Comparison of ENCODE assay signal across 24 cellular contexts in genomic region chr7:13097508-13097907, GRCh38.
"Had no signal": no experiment of that assay in that cellular context is flagged by ENCODE, and none has a peak within 500 bp of the region (broad histone marks: within the 10 kb centered on the region; RNA-seq: fewer than 3 reads in every experiment).

No MANE protein-coding gene starts in this region.

- H3K9me3 Mint-ChIP-seq: activated CD4-positive, alpha-beta T cell treated with anti-CD3 and anti-CD28 coated beads, Interleukin-2, amount 10 ng/mL, durations not matched to agents 24 days and 14 days; activated CD8-positive, alpha-beta T cell treated with anti-CD3 and anti-CD28 coated beads for 36 hours; activated naive CD4-positive, alpha-beta T cell treated with anti-CD3 and anti-CD28 coated beads, Interleukin-2, amount 10 ng/mL, durations not matched to agents 7 days and 5 days; activated naive CD8-positive, alpha-beta T cell treated with anti-CD3 and anti-CD28 coated beads, Interleukin-2, amount 50 U/mL, for 24 hours; mesothelial cell of epicardium; natural killer cell treated with Interleukin-12 subunit alpha and Interleukin-12 subunit beta and Interleukin-15 and Interleukin-18, amount 100 ng/mL, for 72 hours had no signal

- ATAC-seq: activated CD8-positive, alpha-beta T cell treated with anti-CD3 and anti-CD28 coated beads for 36 hours; activated naive CD8-positive, alpha-beta T cell treated with anti-CD3 and anti-CD28 coated beads, Interleukin-2, amount 50 U/mL, for 24 hours; left cardiac atrium; natural killer cell treated with Interleukin-12 subunit alpha and Interleukin-12 subunit beta and Interleukin-15 and Interleukin-18, amount 100 ng/mL, for 72 hours had no signal

- H3K4me1 ChIP-seq: tibial artery had no signal

- H3K27me3 ChIP-seq: hepatocyte, tibial artery had no signal

- H3K9me3 ChIP-seq: tibial artery had no signal

- FAIRE-seq: astrocyte, bronchial epithelial cell, islet of Langerhans, urothelium cell line had no signal

- H3K4me2 ChIP-seq: hepatocyte had no signal

- H3K27me3 Mint-ChIP-seq: activated CD4-positive, alpha-beta T cell treated with anti-CD3 and anti-CD28 coated beads, Interleukin-2, amount 10 ng/mL, durations not matched to agents 24 days and 14 days; activated naive CD4-positive, alpha-beta T cell treated with anti-CD3 and anti-CD28 coated beads, Interleukin-2, amount 10 ng/mL, durations not matched to agents 7 days and 5 days had no signal

- H3K4me3 Mint-ChIP-seq: activated CD4-positive, alpha-beta T cell treated with anti-CD3 and anti-CD28 coated beads, Interleukin-2, amount 10 ng/mL, durations not matched to agents 24 days and 14 days; activated CD8-positive, alpha-beta T cell treated with anti-CD3 and anti-CD28 coated beads for 36 hours; activated naive CD4-positive, alpha-beta T cell treated with anti-CD3 and anti-CD28 coated beads, Interleukin-2, amount 10 ng/mL, durations not matched to agents 7 days and 5 days; activated naive CD8-positive, alpha-beta T cell treated with anti-CD3 and anti-CD28 coated beads, Interleukin-2, amount 50 U/mL, for 24 hours; mesothelial cell of epicardium; natural killer cell treated with Interleukin-12 subunit alpha and Interleukin-12 subunit beta and Interleukin-15 and Interleukin-18, amount 100 ng/mL, for 72 hours had no signal

- H3K27ac ChIP-seq: hepatocyte, tibial artery had no signal

- H3K4me1 Mint-ChIP-seq: activated CD4-positive, alpha-beta T cell treated with anti-CD3 and anti-CD28 coated beads, Interleukin-2, amount 10 ng/mL, durations not matched to agents 24 days and 14 days; activated naive CD4-positive, alpha-beta T cell treated with anti-CD3 and anti-CD28 coated beads, Interleukin-2, amount 10 ng/mL, durations not matched to agents 7 days and 5 days; activated naive CD8-positive, alpha-beta T cell treated with anti-CD3 and anti-CD28 coated beads, Interleukin-2, amount 50 U/mL, for 24 hours had no signal

- H3K36me3 ChIP-seq: tibial artery had no signal

- H2AFZ ChIP-seq: hepatocyte had no signal

- H3K36me3 Mint-ChIP-seq: activated naive CD4-positive, alpha-beta T cell treated with anti-CD3 and anti-CD28 coated beads, Interleukin-2, amount 10 ng/mL, durations not matched to agents 7 days and 5 days; mesothelial cell of epicardium; natural killer cell treated with Interleukin-12 subunit alpha and Interleukin-12 subunit beta and Interleukin-15 and Interleukin-18, amount 100 ng/mL, for 72 hours had no signal

- DNase-seq: activated CD4-positive, alpha-beta T cell treated with anti-CD3 and anti-CD28 coated beads, Interleukin-2, amount 10 ng/mL, durations not matched to agents 24 days and 14 days; activated CD8-positive, alpha-beta T cell treated with anti-CD3 and anti-CD28 coated beads for 36 hours; activated naive CD4-positive, alpha-beta T cell treated with anti-CD3 and anti-CD28 coated beads, Interleukin-2, amount 10 ng/mL, durations not matched to agents 7 days and 5 days; activated naive CD8-positive, alpha-beta T cell treated with anti-CD3 and anti-CD28 coated beads, Interleukin-2, amount 50 U/mL, for 24 hours; activated T-cell treated with anti-CD3 and anti-CD28 coated beads, Interleukin-2, amount 50 U/mL, for 1 hour; cerebellar nuclear complex; effector CD4-positive, alpha-beta T cell; foreskin fibroblast; left cardiac atrium; occipital lobe; retina; stimulated activated CD4-positive, alpha-beta T cell treated with anti-CD3 and anti-CD28 coated beads, Interleukin-2, amount 100 ng/mL, for 24 hours; stimulated activated naive CD4-positive, alpha-beta T cell treated with Interleukin-2 at 50 U/mL for 16 hours; substantia nigra; T-helper 1 cell; tibial artery had no signal

- H3K79me2 ChIP-seq: hepatocyte had no signal

- H3K4me3 ChIP-seq: hepatocyte, lung, tibial artery had no signal

- H3K27ac Mint-ChIP-seq: activated CD4-positive, alpha-beta T cell treated with anti-CD3 and anti-CD28 coated beads, Interleukin-2, amount 10 ng/mL, durations not matched to agents 24 days and 14 days; activated CD8-positive, alpha-beta T cell treated with anti-CD3 and anti-CD28 coated beads for 36 hours; activated naive CD4-positive, alpha-beta T cell treated with anti-CD3 and anti-CD28 coated beads, Interleukin-2, amount 10 ng/mL, durations not matched to agents 7 days and 5 days; activated naive CD8-positive, alpha-beta T cell treated with anti-CD3 and anti-CD28 coated beads, Interleukin-2, amount 50 U/mL, for 24 hours; mesothelial cell of epicardium; natural killer cell treated with Interleukin-12 subunit alpha and Interleukin-12 subunit beta and Interleukin-15 and Interleukin-18, amount 100 ng/mL, for 72 hours had no signal
